Comparison of ENCODE assay signal across 26 cellular contexts in genomic region chr5:68192679-68193060, GRCh38. TPM values are rescaled to one million over a fixed set of nuclear protein-coding genes. Genes with fewer than 3 reads are reported as not detected.
DNase-seq lines count a peak whose midpoint lies in the region; ATAC-seq and TF ChIP-seq lines count a peak whose summit lies in the region.
"Had no signal": no experiment of that assay in that cellular context is flagged by ENCODE, and none has a peak within 500 bp of the region (broad histone marks: within the 10 kb centered on the region; RNA-seq: fewer than 3 reads in every experiment).

No MANE protein-coding gene starts in this region.

- peak overlapping the region; percentile 64 for H3K27ac Mint-ChIP-seq in chondrocyte (ENCODE audit: unreplicated experiment)
- H3K27ac Mint-ChIP-seq: activated CD4-positive, alpha-beta T cell treated with anti-CD3 and anti-CD28 coated beads, Interleukin-2, amount 10 ng/mL, durations not matched to agents 7 days and 5 days; activated CD8-positive, alpha-beta memory T cell treated with anti-CD3 and anti-CD28 coated beads, Interleukin-2, amount 10 ng/mL, durations not matched to agents 7 days and 5 days; activated naive CD4-positive, alpha-beta T cell treated with anti-CD3 and anti-CD28 coated beads, Interleukin-2, amount 10 ng/mL, durations not matched to agents 7 days and 5 days; activated T-cell treated with anti-CD3 and anti-CD28 coated beads, Interleukin-2, amount 50 U/mL, for 72 hours; T-helper 2 cell treated with Interferon-gamma antibody and Interleukin-4, amounts not matched to agents 5 μg/mL and 100 μg/mL, for 36 hours had no signal

- H3K4me2 ChIP-seq in mesenchymal stem cell (ENCODE audit: low read length, poor library complexity, severe bottlenecking), result no peak overlapping the region

- H3K27ac ChIP-seq in right cardiac atrium (ENCODE audit: low read length) (no peak overlapping the region), right atrium auricular region (peak overlapping the region in 1 of 2 donors; percentile 27), mesenchymal stem cell (ENCODE audit: low read length, poor library complexity, severe bottlenecking) (peak overlapping the region; percentile 90), tibial artery (peak overlapping the region; percentile 33 to 45), foreskin keratinocyte (no peak overlapping the region)
- H3K27ac ChIP-seq: HL-60, psoas muscle, RWPE1, VCaP had no signal

- no peak overlapping the region for H2BK120ac ChIP-seq in mesenchymal stem cell (ENCODE audit: low read depth, low read length)

- peak overlapping the region in 1 of 2 experiments; percentile 57 for H2BK12ac ChIP-seq in mesenchymal stem cell (ENCODE audit: low read length in 2 of 2)

- H3K36me3 Mint-ChIP-seq in chondrocyte (ENCODE audit: low read depth), result peaks cover 2% of the 10 kb centered on the region
- H3K36me3 Mint-ChIP-seq: activated CD8-positive, alpha-beta memory T cell treated with anti-CD3 and anti-CD28 coated beads, Interleukin-2, amount 10 ng/mL, durations not matched to agents 7 days and 5 days; activated naive CD4-positive, alpha-beta T cell treated with anti-CD3 and anti-CD28 coated beads, Interleukin-2, amount 10 ng/mL, durations not matched to agents 7 days and 5 days had no signal

- no peaks in the 10 kb centered on the region for H3K36me3 ChIP-seq in right atrium auricular region
- H3K36me3 ChIP-seq in mesenchymal stem cell (ENCODE audit: control insufficient read depth in 1 of 2, insufficient read depth in 2 of 2, low read depth in 1 of 2, low read length in 2 of 2), result no peaks in the 10 kb centered on the region
- no peaks in the 10 kb centered on the region for H3K36me3 ChIP-seq in tibial artery

- ATAC-seq in right cardiac atrium (peak; percentile 10 to 42), foreskin keratinocyte (no peak)
- ATAC-seq: activated CD8-positive, alpha-beta memory T cell treated with anti-CD3 and anti-CD28 coated beads, Interleukin-2, amount 10 ng/mL, durations not matched to agents 7 days and 5 days; activated T-cell treated with anti-CD3 and anti-CD28 coated beads, Interleukin-2, amount 50 U/mL, for 72 hours had no signal

- no peak overlapping the region for H3K4ac ChIP-seq in mesenchymal stem cell (ENCODE audit: low read depth in 1 of 2, low read length in 2 of 2)

- 97% methylated on average over 3 of the region's 3 CpGs for WGBS in right cardiac atrium
- WGBS in mesenchymal stem cell, result 100% methylated on average over 3 of the region's 3 CpGs

- no peak overlapping the region for H3K23ac ChIP-seq in mesenchymal stem cell (ENCODE audit: low read length in 2 of 2)

- no peak overlapping the region for H2BK5ac ChIP-seq in mesenchymal stem cell (ENCODE audit: low read depth, low read length, poor library complexity, severe bottlenecking)

- TF ChIP-seq CTCF in right atrium auricular region (IDR thresholded peaks at IDR 0.05) (no peak), chondrocyte (IDR thresholded peaks at IDR 0.05) (no peak), tibial artery (IDR thresholded peaks at IDR 0.05) (no peak), foreskin keratinocyte (conservative IDR thresholded peaks at IDR 0.05) (no peak)

- no peak overlapping the region for H2BK15ac ChIP-seq in mesenchymal stem cell (ENCODE audit: low read depth, poor library complexity, severe bottlenecking)

- H3K27me3 Mint-ChIP-seq in chondrocyte (ENCODE audit: low read depth), result peaks cover 2% of the 10 kb centered on the region
- H3K27me3 Mint-ChIP-seq: activated CD8-positive, alpha-beta memory T cell treated with anti-CD3 and anti-CD28 coated beads, Interleukin-2, amount 10 ng/mL, durations not matched to agents 7 days and 5 days; central memory CD8-positive, alpha-beta T cell had no signal

- H4K91ac ChIP-seq in mesenchymal stem cell (ENCODE audit: low read length), result no peak overlapping the region

- H3K18ac ChIP-seq in mesenchymal stem cell (ENCODE audit: low read depth in 1 of 2, low read length in 2 of 2), result no peak overlapping the region

- H3K4me3 ChIP-seq in right cardiac atrium (ENCODE audit: low read length), result no peak overlapping the region
- H3K4me3 ChIP-seq in right atrium auricular region, result no peak overlapping the region
- no peak overlapping the region for H3K4me3 ChIP-seq in mesenchymal stem cell (ENCODE audit: insufficient read depth in 1 of 2, low read depth in 1 of 2, low read length in 2 of 2)
- H3K4me3 ChIP-seq in tibial artery, result no peak overlapping the region
- H3K4me3 ChIP-seq: lung, psoas muscle had no signal

- H3K4me3 Mint-ChIP-seq in chondrocyte (ENCODE audit: unreplicated experiment), result no peak overlapping the region
- H3K4me3 Mint-ChIP-seq: activated CD4-positive, alpha-beta T cell treated with anti-CD3 and anti-CD28 coated beads, Interleukin-2, amount 10 ng/mL, durations not matched to agents 7 days and 5 days; activated CD8-positive, alpha-beta memory T cell treated with anti-CD3 and anti-CD28 coated beads, Interleukin-2, amount 10 ng/mL, durations not matched to agents 7 days and 5 days; activated naive CD4-positive, alpha-beta T cell treated with anti-CD3 and anti-CD28 coated beads, Interleukin-2, amount 10 ng/mL, durations not matched to agents 7 days and 5 days; activated T-cell treated with anti-CD3 and anti-CD28 coated beads, Interleukin-2, amount 50 U/mL, for 72 hours; central memory CD8-positive, alpha-beta T cell; neural crest cell; T-helper 2 cell treated with Interferon-gamma antibody and Interleukin-4, amounts not matched to agents 5 μg/mL and 100 μg/mL, for 36 hours had no signal

- H2AK5ac ChIP-seq in mesenchymal stem cell (ENCODE audit: low read length, severe bottlenecking), result no peak overlapping the region

- no peaks in the 10 kb centered on the region for H3K9me3 Mint-ChIP-seq in chondrocyte (ENCODE audit: low read depth)
- H3K9me3 Mint-ChIP-seq: activated CD4-positive, alpha-beta T cell treated with anti-CD3 and anti-CD28 coated beads, Interleukin-2, amount 10 ng/mL, durations not matched to agents 7 days and 5 days; activated naive CD4-positive, alpha-beta T cell treated with anti-CD3 and anti-CD28 coated beads, Interleukin-2, amount 10 ng/mL, durations not matched to agents 7 days and 5 days; central memory CD8-positive, alpha-beta T cell; T-helper 2 cell treated with Interferon-gamma antibody and Interleukin-4, amounts not matched to agents 5 μg/mL and 100 μg/mL, for 36 hours had no signal

- H3K27me3 ChIP-seq in right cardiac atrium (ENCODE audit: control insufficient read depth, insufficient read depth) (no peaks in the 10 kb centered on the region), right atrium auricular region (no peaks in the 10 kb centered on the region), mesenchymal stem cell (ENCODE audit: control insufficient read depth in 1 of 2, insufficient read depth in 1 of 2, low read length in 2 of 2) (no peaks in the 10 kb centered on the region), tibial artery (no peaks in the 10 kb centered on the region), foreskin keratinocyte (no peaks in the 10 kb centered on the region)

- H3K14ac ChIP-seq in mesenchymal stem cell (ENCODE audit: low read length in 2 of 2), result no peak overlapping the region

- H3K9me3 ChIP-seq in right cardiac atrium (ENCODE audit: control insufficient read depth, low read length) (no peaks in the 10 kb centered on the region), right atrium auricular region (no peaks in the 10 kb centered on the region), mesenchymal stem cell (ENCODE audit: control insufficient read depth, low read length) (no peaks in the 10 kb centered on the region), tibial artery (no peaks in the 10 kb centered on the region)
- H3K9me3 ChIP-seq: psoas muscle had no signal

- no peaks in the 10 kb centered on the region for H3K79me1 ChIP-seq in mesenchymal stem cell (replicated peaks; ENCODE audit: low read length, poor library complexity, severe bottlenecking)

- DNase-seq in right cardiac atrium, result no peak
- no peak for DNase-seq in right atrium auricular region (ENCODE audit: low spot score)
- no peak for DNase-seq in chondrocyte (ENCODE audit: low spot score)
- no peak for DNase-seq in mesenchymal stem cell
- no peak for DNase-seq in tibial artery
- no peak for DNase-seq in foreskin keratinocyte
- no peak for DNase-seq in GDM1 (lab: John Stamatoyannopoulos, UW)
- no peak for DNase-seq in NCI-H187 (lab: John Stamatoyannopoulos, UW)
- DNase-seq: 8988T; activated CD4-positive, alpha-beta T cell treated with anti-CD3 and anti-CD28 coated beads, Interleukin-2, amount 10 ng/mL, durations not matched to agents 7 days and 5 days; activated CD8-positive, alpha-beta memory T cell treated with anti-CD3 and anti-CD28 coated beads, Interleukin-2, amount 10 ng/mL, durations not matched to agents 7 days and 5 days; activated naive CD4-positive, alpha-beta T cell treated with anti-CD3 and anti-CD28 coated beads, Interleukin-2, amount 10 ng/mL, durations not matched to agents 7 days and 5 days; activated T-cell treated with anti-CD3 and anti-CD28 coated beads, Interleukin-2, amount 50 U/mL, for 72 hours; amniotic stem cell; effector CD8-positive, alpha-beta T cell; GF-D8; NCI-H1092 treated with DMSO at 0.1 percent for 48 hours; NCI-H2029 treated with DMSO at 0.1 percent for 48 hours; psoas muscle had no signal

- intact Hi-C loops in right cardiac atrium (cut with DNase I), result no loop called here
- intact Hi-C loops in tibial artery (cut with DNase I; ENCODE audit: low total_unique reads), result no loop called here

- no peak overlapping the region for H4K8ac ChIP-seq in mesenchymal stem cell (ENCODE audit: low read length)

- H3K9ac ChIP-seq in mesenchymal stem cell (ENCODE audit: low read length), result no peak overlapping the region

- H3K4me1 Mint-ChIP-seq in chondrocyte (ENCODE audit: low read depth), result peaks cover 24% of the 10 kb centered on the region
- H3K4me1 Mint-ChIP-seq: activated CD4-positive, alpha-beta T cell treated with anti-CD3 and anti-CD28 coated beads, Interleukin-2, amount 10 ng/mL, durations not matched to agents 7 days and 5 days; activated naive CD4-positive, alpha-beta T cell treated with anti-CD3 and anti-CD28 coated beads, Interleukin-2, amount 10 ng/mL, durations not matched to agents 7 days and 5 days had no signal

- H3K4me1 ChIP-seq in right cardiac atrium (ENCODE audit: control insufficient read depth, insufficient read depth, low read length), result no peaks in the 10 kb centered on the region
- peaks cover 0 to 18% of the 10 kb centered on the region in 2 donors for H3K4me1 ChIP-seq in right atrium auricular region
- peaks cover 7% of the 10 kb centered on the region for H3K4me1 ChIP-seq in mesenchymal stem cell (ENCODE audit: control insufficient read depth, insufficient read depth, low read depth, low read length)
- peaks cover 0 to 26% (median 5%) of the 10 kb centered on the region in 4 donors for H3K4me1 ChIP-seq in tibial artery
- H3K4me1 ChIP-seq in foreskin keratinocyte, result peaks cover 17% of the 10 kb centered on the region

- no peak overlapping the region for H2AFZ ChIP-seq in mesenchymal stem cell (ENCODE audit: low read depth, low read length)

RNA-seq across cellular contexts. Expression of gene PIK3R1, which starts 22.9 kb away (rescaled TPM):
- total RNA-seq in right cardiac atrium (100 to 1,000 TPM in 3 of 4 donors, 10 to 100 TPM in 1; 64.9 to 170 (median 116) TPM), right atrium auricular region (10 to 100 TPM; 87.0 to 91.1 TPM), chondrocyte (56.2 to 63.1 TPM (median 60.7 TPM) in 3 replicates), foreskin keratinocyte (13.9 and 15.6 TPM in 2 replicates)
- polyA plus RNA-seq in right cardiac atrium (29.7 TPM), foreskin keratinocyte (1.7 and 2.2 TPM in 2 replicates)
- polyA plus RNA-seq in mesenchymal stem cell (2013, experiment 1 of 2), result 33.8 TPM
- polyA plus RNA-seq in mesenchymal stem cell (2013, experiment 2 of 2), result 33.1 TPM

Comparison
In these comparisons a context has a peak if more than half of its experiments do, and no peak if none do; other contexts are left out.
1. H3K27ac ChIP-seq: peak in mesenchymal stem cell (single experiment) and tibial artery (2 of 2); none in right cardiac atrium (single experiment) and foreskin keratinocyte (single experiment).